In the genomic region with DNA sequence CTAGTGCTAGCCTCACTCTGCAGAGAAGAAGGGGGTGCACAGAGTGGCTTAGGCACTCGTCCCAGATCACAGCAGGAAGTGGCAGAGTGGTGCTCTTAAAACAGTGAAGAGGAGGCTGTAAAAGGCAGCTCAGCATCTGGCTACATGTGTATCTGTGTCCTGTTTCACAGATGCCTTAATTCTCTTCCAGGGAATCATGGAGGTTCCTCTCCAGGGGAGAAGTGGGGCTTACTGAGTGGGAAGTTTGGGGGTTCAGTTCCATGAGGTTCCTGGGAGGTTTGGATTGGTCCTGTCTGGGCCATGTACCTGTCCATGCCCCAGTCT, we compare ENCODE assay signal across 25 cellular contexts.
DNase-seq lines count a peak whose midpoint lies in the region; ATAC-seq and TF ChIP-seq lines count a peak whose summit lies in the region.
"Had no signal": no experiment of that assay in that cellular context is flagged by ENCODE, and none has a peak within 500 bp of the region (broad histone marks: within the 10 kb centered on the region; RNA-seq: fewer than 3 reads in every experiment).

No MANE protein-coding gene starts in this region.

- POLR2A ChIA-PET in SK-N-SH (lab: Yijun Ruan, JAX), result interaction anchor here (0.7 to 3.0 kb wide), 5 partner anchors 26 to 149 kb away, joined by 3 to 42 read pairs (median 5); no protein-coding TSS in a partner anchor

- H3K9ac ChIP-seq in SK-N-SH (no peak overlapping the region), stomach smooth muscle (ENCODE audit: low read length in 2 of 2) (no peak overlapping the region)

- DNase-seq in SK-N-SH, result no peak
- peak; percentile 8 for DNase-seq in Jurkat, Clone E6-1 (ENCODE audit: low read depth, low spot score)
- DNase-seq in astrocyte of the cerebellum (ENCODE audit: low read depth), result peak; percentile 31
- DNase-seq in NCI-H146 (lab: John Stamatoyannopoulos, UW), result no peak
- DNase-seq in endothelial cell (ENCODE audit: low spot score), result no peak
- DNase-seq in HPDE6-E6E7 (ENCODE audit: extremely low spot score), result no peak
- DNase-seq: activated CD4-positive, alpha-beta T cell treated with anti-CD3 and anti-CD28 coated beads, Interleukin-2, amount 50 U/mL, for 1 hour; activated CD8-positive, alpha-beta memory T cell treated with anti-CD3 and anti-CD28 coated beads, Interleukin-2, amount 50 U/mL, for 4 hours; activated effector memory CD4-positive, alpha-beta T cell treated with Interleukin-2 at 50 U/mL for 16 hours; CD8-positive, alpha-beta memory T cell; central memory CD4-positive, alpha-beta T cell; EL; gastrocnemius medialis; left colon; NCI-H1105 treated with DMSO at 0.1 percent for 48 hours; NCI-H510A treated with DMSO at 0.1 percent for 48 hours; SIG-M5; stimulated activated CD8-positive, alpha-beta memory T cell treated with anti-CD3 and anti-CD28 coated beads, Interleukin-4, amount 100 ng/mL, for 48 hours had no signal

- peaks cover 22% of the 10 kb centered on the region for H3K4me1 Mint-ChIP-seq in endothelial cell (ENCODE audit: unreplicated experiment)

- no peaks in the 10 kb centered on the region for H3K36me3 Mint-ChIP-seq in endothelial cell (ENCODE audit: low read depth, unreplicated experiment)
- H3K36me3 Mint-ChIP-seq: CD8-positive, alpha-beta memory T cell; natural killer cell treated with Interleukin-12 subunit alpha and Interleukin-12 subunit beta and Interleukin-15 and Interleukin-18, amount 100 ng/mL, for 72 hours had no signal

- H3K27me3 Mint-ChIP-seq in endothelial cell (ENCODE audit: unreplicated experiment), result no peaks in the 10 kb centered on the region

- H3K36me3 ChIP-seq in SK-N-SH (replicated peaks in 1 of 2; ENCODE audit: control insufficient read depth in 1 of 2, insufficient read depth in 2 of 2, low read length in 1 of 2), result no peaks in the 10 kb centered on the region
- H3K36me3 ChIP-seq in stomach smooth muscle (ENCODE audit: control insufficient read depth in 2 of 2, insufficient read depth in 2 of 2, low read length in 2 of 2), result no peaks in the 10 kb centered on the region
- H3K36me3 ChIP-seq: adrenal gland, gastrocnemius medialis, suprapubic skin had no signal

- 0% methylated on average over 1 of the region's 1 CpG for WGBS in SK-N-SH (ENCODE audit: low lambda C conversion rate)

- peaks cover 0 to 47% of the 10 kb centered on the region in 2 experiments; a peak in 2 of 4 replicates for H3K4me1 ChIP-seq in SK-N-SH (ENCODE audit: control insufficient read depth in 1 of 2, insufficient read depth in 2 of 2, low read depth in 1 of 2, low read length in 1 of 2)
- peaks cover 24% of the 10 kb centered on the region for H3K4me1 ChIP-seq in stomach smooth muscle (ENCODE audit: control insufficient read depth, insufficient read depth, low read length)
- H3K4me1 ChIP-seq: adrenal gland, gastrocnemius medialis, suprapubic skin had no signal

- no peaks in the 10 kb centered on the region for H3K9me2 ChIP-seq in SK-N-SH

- CTCF ChIA-PET in SK-N-SH (lab: Yijun Ruan, JAX), result interaction anchor here (1.0 to 3.9 kb wide), 6 partner anchors 28 to 169 kb away, joined by 3 to 16 read pairs (median 6); no protein-coding TSS in a partner anchor

- no peaks in the 10 kb centered on the region for H3K79me2 ChIP-seq in SK-N-SH (ENCODE audit: insufficient read depth)

- no peak overlapping the region for H3K4me3 ChIP-seq in SK-N-SH (ENCODE audit: low read depth in 2 of 2, low read length in 1 of 2)
- H3K4me3 ChIP-seq in Jurkat, Clone E6-1 (ENCODE audit: low read length), result no peak overlapping the region
- H3K4me3 ChIP-seq in astrocyte of the cerebellum (ENCODE audit: low read depth, low read length), result no peak overlapping the region
- peak overlapping the region; percentile 25 to 58 for H3K4me3 ChIP-seq in stomach smooth muscle (ENCODE audit: low read length in 2 of 2)
- H3K4me3 ChIP-seq: adrenal gland, gastrocnemius medialis, skin epidermis, suprapubic skin had no signal

- no peak for ATAC-seq in SK-N-SH treated with all-trans-retinoic acid at 6 μM for 48 hours
- ATAC-seq: left colon; natural killer cell treated with Interleukin-12 subunit alpha and Interleukin-12 subunit beta and Interleukin-15 and Interleukin-18, amount 100 ng/mL, for 72 hours had no signal

- TF ChIP-seq EP300 in SK-N-SH (IDR thresholded peaks at IDR 0.05; ENCODE audit: borderline replicate concordance in 1 of 2, low read depth in 1 of 2, low read length in 1 of 2), result no peak

- TF ChIP-seq CTCF in SK-N-SH (IDR thresholded peaks at IDR 0.05), result no peak
- no peak for TF ChIP-seq CTCF in astrocyte of the cerebellum (IDR thresholded peaks at IDR 0.05; ENCODE audit: low read depth, low read length, missing control alignments)
- TF ChIP-seq CTCF in endothelial cell (IDR thresholded peaks at IDR 0.05; ENCODE audit: unreplicated experiment), result no peak

- H3F3A ChIP-seq in SK-N-SH (replicated peaks; ENCODE audit: insufficient read depth), result no peaks in the 10 kb centered on the region

- H4K20me1 ChIP-seq in SK-N-SH (ENCODE audit: insufficient read depth), result no peaks in the 10 kb centered on the region

- H3K27me3 ChIP-seq in SK-N-SH (ENCODE audit: insufficient read depth), result peaks cover 44% of the 10 kb centered on the region
- peaks cover 0 to 5% of the 10 kb centered on the region in 2 donors for H3K27me3 ChIP-seq in stomach smooth muscle (ENCODE audit: control insufficient read depth in 1 of 2, insufficient read depth in 2 of 2, low read length in 2 of 2)

- H3K4me2 ChIP-seq in SK-N-SH, result no peak overlapping the region

- no peak overlapping the region for H3K4me3 Mint-ChIP-seq in endothelial cell (ENCODE audit: unreplicated experiment)
- H3K4me3 Mint-ChIP-seq: CD8-positive, alpha-beta memory T cell; natural killer cell treated with Interleukin-12 subunit alpha and Interleukin-12 subunit beta and Interleukin-15 and Interleukin-18, amount 100 ng/mL, for 72 hours; T-helper 1 cell treated with Interleukin-12 subunit alpha and Interleukin-12 subunit beta and Interleukin-4 antibody, amounts not matched to agents 30 μg/mL and 1 μg/mL, for 36 hours had no signal

- TF ChIP-seq RAD21 in SK-N-SH (IDR thresholded peaks at IDR 0.05; ENCODE audit: low read length), result no peak; the same call in 1 of the 2 replicates

- H3K9me3 Mint-ChIP-seq in endothelial cell (ENCODE audit: unreplicated experiment), result no peaks in the 10 kb centered on the region
- H3K9me3 Mint-ChIP-seq: CD8-positive, alpha-beta memory T cell; natural killer cell treated with Interleukin-12 subunit alpha and Interleukin-12 subunit beta and Interleukin-15 and Interleukin-18, amount 100 ng/mL, for 72 hours; T-helper 1 cell treated with Interleukin-12 subunit alpha and Interleukin-12 subunit beta and Interleukin-4 antibody, amounts not matched to agents 30 μg/mL and 1 μg/mL, for 36 hours had no signal

- H3K9me3 ChIP-seq in SK-N-SH (no peaks in the 10 kb centered on the region), stomach smooth muscle (ENCODE audit: control insufficient read depth in 2 of 2, low read length in 2 of 2) (no peaks in the 10 kb centered on the region)
- H3K9me3 ChIP-seq: adrenal gland, gastrocnemius medialis, suprapubic skin had no signal

- H2AFZ ChIP-seq in SK-N-SH (ENCODE audit: low read depth), result no peak overlapping the region

- no peak overlapping the region for H3K27ac Mint-ChIP-seq in endothelial cell (ENCODE audit: unreplicated experiment)
- H3K27ac Mint-ChIP-seq: CD8-positive, alpha-beta memory T cell; natural killer cell treated with Interleukin-12 subunit alpha and Interleukin-12 subunit beta and Interleukin-15 and Interleukin-18, amount 100 ng/mL, for 72 hours; T-helper 1 cell treated with Interleukin-12 subunit alpha and Interleukin-12 subunit beta and Interleukin-4 antibody, amounts not matched to agents 30 μg/mL and 1 μg/mL, for 36 hours had no signal

- in situ Hi-C loops in astrocyte of the cerebellum (cut with HindIII; ENCODE audit: low sequenced_read_pairs), result loop anchor here (5.0 kb wide), 1 partner anchor 39 kb away; no protein-coding TSS in a partner anchor

- H3K27ac ChIP-seq in SK-N-SH (ENCODE audit: low read depth in 2 of 2, low read length in 1 of 2) (peak overlapping the region in 1 of 2 experiments; percentile 99; a peak in 2 of 4 replicates), stomach smooth muscle (ENCODE audit: low read length) (peak overlapping the region; percentile 33)
- H3K27ac ChIP-seq: adrenal gland, gastrocnemius medialis, skin epidermis, suprapubic skin had no signal

TF ChIP-seq in SK-N-SH treated with all-trans-retinoic acid at 6 μM for 48 hours, 23 proteins besides CTCF, POLR2A, EP300 and RAD21:
- TF ChIP-seq ZFP30 (CRISPR knock-in tag; IDR thresholded peaks at IDR 0.05) (no peak), TCF4 (CRISPR knock-in tag; IDR thresholded peaks at IDR 0.05; ENCODE audit: borderline replicate concordance) (0 out of 2 replicates have a peak, but pooled peaks have one; percentile 8)
TF ChIP-seq in SK-N-SH treated with all-trans-retinoic acid at 6 μM for 48 hours: peak in this region for 1.

TF ChIP-seq in SK-N-SH, 30 proteins besides CTCF, POLR2A, EP300 and RAD21 (continues in another document):
- TF ChIP-seq NFIC (IDR thresholded peaks at IDR 0.05; ENCODE audit: borderline replicate concordance) (no peak), JUND (IDR thresholded peaks at IDR 0.05) (no peak), POLR2AphosphoS5 (IDR thresholded peaks at IDR 0.05; ENCODE audit: low read depth, low read length) (no peak), RXRA (IDR thresholded peaks at IDR 0.05; ENCODE audit: borderline replicate concordance, low read depth) (no peak), TCF12 (IDR thresholded peaks at IDR 0.05) (no peak), SMC3 (IDR thresholded peaks at IDR 0.05; ENCODE audit: low read depth, low read length) (no peak), MEF2A (IDR thresholded peaks at IDR 0.05; ENCODE audit: borderline replicate concordance, low read depth) (no peak), FOSL2 (IDR thresholded peaks at IDR 0.05; ENCODE audit: borderline replicate concordance, low read depth) (no peak), FOXJ3 (CRISPR knock-in tag; IDR thresholded peaks at IDR 0.05) (no peak; the same call in 1 of the 2 replicates), YY1 (IDR thresholded peaks at IDR 0.05; ENCODE audit: low read depth) (no peak), GABPA (IDR thresholded peaks at IDR 0.05; ENCODE audit: low read depth) (no peak)

Comparison
In these comparisons a context has a peak if more than half of its experiments do, and no peak if none do; other contexts are left out.
1. DNase-seq: peak in Jurkat, Clone E6-1 (single experiment) and astrocyte of the cerebellum (single experiment); none in SK-N-SH (single experiment), NCI-H146 (single experiment), endothelial cell (single experiment) and HPDE6-E6E7 (single experiment).
2. H3K4me3 ChIP-seq: peak in stomach smooth muscle (2 of 2); none in SK-N-SH (0 of 2), Jurkat, Clone E6-1 (single experiment) and astrocyte of the cerebellum (single experiment).